11 cellular contexts compared by ENCODE assay signal in the genomic region with DNA sequence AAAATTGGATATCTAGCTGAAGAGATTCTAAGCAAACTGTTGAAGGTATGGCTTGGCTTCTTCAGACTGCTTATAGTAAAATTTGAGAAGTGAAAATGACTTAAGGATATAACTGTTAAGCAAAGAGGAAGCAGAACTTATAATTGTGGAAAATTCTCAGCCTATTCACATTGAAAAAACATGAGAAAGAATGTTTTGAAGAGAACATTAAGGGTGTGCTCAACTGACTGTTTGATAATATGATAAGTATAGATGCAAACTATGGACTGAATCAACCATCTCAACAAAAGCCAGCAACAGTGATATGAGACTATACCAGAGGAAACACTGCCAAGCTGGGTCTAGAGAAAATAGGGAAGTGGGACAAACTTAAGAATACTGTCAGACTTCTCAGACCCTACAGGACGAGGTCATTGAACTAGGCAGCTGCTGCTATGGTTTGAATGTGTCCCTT.
DNase-seq lines count a peak whose midpoint lies in the region; ATAC-seq and TF ChIP-seq lines count a peak whose summit lies in the region.
"Had no signal": no experiment of that assay in that cellular context is flagged by ENCODE, and none has a peak within 500 bp of the region (broad histone marks: within the 10 kb centered on the region; RNA-seq: fewer than 3 reads in every experiment).

No MANE protein-coding gene starts in this region.

- no peak overlapping the region for H3K4me3 ChIP-seq in effector memory CD4-positive, alpha-beta T cell (ENCODE audit: insufficient read depth, low read depth, low read length, poor library complexity, severe bottlenecking)

- no peaks in the 10 kb centered on the region for H3K4me1 ChIP-seq in effector memory CD4-positive, alpha-beta T cell (ENCODE audit: control insufficient read depth, insufficient read depth, low read length, poor library complexity, severe bottlenecking)

- ATAC-seq in GM18520 (IDR thresholded peaks at IDR 0.05; ENCODE audit: unreplicated experiment) (peak; percentile 71), GM21825 (IDR thresholded peaks at IDR 0.05; ENCODE audit: unreplicated experiment) (peak; percentile 86), HG03469 (IDR thresholded peaks at IDR 0.05; ENCODE audit: unreplicated experiment) (peak; percentile 90)
- peak; percentile 35 for ATAC-seq in central memory CD8-positive, alpha-beta T cell (replicated peaks; ENCODE audit: extremely low read depth, poor library complexity, severe bottlenecking)

- H3K27me3 ChIP-seq in effector memory CD4-positive, alpha-beta T cell (replicated peaks; ENCODE audit: control insufficient read depth, insufficient read depth, low read length, poor library complexity, severe bottlenecking): no peaks in the 10 kb centered on the region

- peaks cover 13% of the 10 kb centered on the region for H3K27me3 Mint-ChIP-seq in central memory CD8-positive, alpha-beta T cell
- H3K27me3 Mint-ChIP-seq in nephron progenitor cell (ENCODE audit: low read depth, poor library complexity): no peaks in the 10 kb centered on the region

- H3K4me3 Mint-ChIP-seq in central memory CD8-positive, alpha-beta T cell: no peak overlapping the region
- H3K4me3 Mint-ChIP-seq in nephron progenitor cell: no peak overlapping the region

- H3K9me3 ChIP-seq in effector memory CD4-positive, alpha-beta T cell (ENCODE audit: control insufficient read depth, low read length): no peaks in the 10 kb centered on the region

- peaks cover 22% of the 10 kb centered on the region for H3K4me1 Mint-ChIP-seq in central memory CD8-positive, alpha-beta T cell
- H3K4me1 Mint-ChIP-seq in nephron progenitor cell: no peaks in the 10 kb centered on the region

- no peaks in the 10 kb centered on the region for H3K36me3 Mint-ChIP-seq in central memory CD8-positive, alpha-beta T cell (ENCODE audit: insufficient read depth)
- H3K36me3 Mint-ChIP-seq in nephron progenitor cell (ENCODE audit: low read depth): no peaks in the 10 kb centered on the region

- peaks cover 5% of the 10 kb centered on the region for H3K9me3 Mint-ChIP-seq in central memory CD8-positive, alpha-beta T cell
- peaks cover 9% of the 10 kb centered on the region for H3K9me3 Mint-ChIP-seq in nephron progenitor cell

- no peak overlapping the region for H3K27ac ChIP-seq in effector memory CD4-positive, alpha-beta T cell (ENCODE audit: insufficient read depth, low read length, poor library complexity, severe bottlenecking)

- TF ChIP-seq CTCF in nephron progenitor cell (IDR thresholded peaks at IDR 0.05): no peak

- DNase-seq in central memory CD8-positive, alpha-beta T cell (ENCODE audit: low spot score in 2 of 2): no peak
- DNase-seq in cerebellum (ENCODE audit: low spot score): no peak
- DNase-seq in nephron progenitor cell: no peak
- DNase-seq in effector memory CD4-positive, alpha-beta T cell: no peak
- no peak for DNase-seq in iPS-NIHi11 (ENCODE audit: low spot score)
- DNase-seq: activated CD8-positive, alpha-beta memory T cell treated with anti-CD3 and anti-CD28 coated beads for 24 hours; NCI-H446 treated with DMSO at 0.1 percent for 48 hours; stimulated activated CD8-positive, alpha-beta memory T cell treated with anti-CD3 and anti-CD28 coated beads, Interleukin-4, amount 100 ng/mL, for 48 hours had no signal

- H3K36me3 ChIP-seq in effector memory CD4-positive, alpha-beta T cell (ENCODE audit: control insufficient read depth, insufficient read depth, low read length): no peaks in the 10 kb centered on the region

- no peak overlapping the region for H3K27ac Mint-ChIP-seq in central memory CD8-positive, alpha-beta T cell (ENCODE audit: low read depth)
- H3K27ac Mint-ChIP-seq in nephron progenitor cell: no peak overlapping the region

Comparison
In these comparisons a context has a peak if more than half of its experiments do, and no peak if none do; other contexts are left out.
1. ATAC-seq: peak in every context shown above with its lines; median percentile 90 in HG03469; 86 in GM21825; 71 in GM18520; 35 in central memory CD8-positive, alpha-beta T cell.